8 cellular contexts compared by ENCODE assay signal in genomic region chr19:12782174-12782423, GRCh38. TPM values are rescaled to one million over a fixed set of nuclear protein-coding genes. Genes with fewer than 3 reads are reported as not detected.
A peak's percentile ranks its signal among the peaks of the same experiment; 100 is the strongest.
DNase-seq lines count a peak whose midpoint lies in the region; ATAC-seq and TF ChIP-seq lines count a peak whose summit lies in the region.

No MANE protein-coding gene starts in this region.

- peak overlapping the region; percentile 83 for H3K4me3 Mint-ChIP-seq in natural killer cell

- DNase-seq in coronary artery (ENCODE audit: low spot score) (no peak), natural killer cell (no peak), putamen (ENCODE audit: low spot score) (no peak), aorta (no peak)

- H3K9me3 ChIP-seq in HUES64 (ENCODE audit: insufficient read depth, low read depth, low read length) (no peaks in the 10 kb centered on the region), aorta (ENCODE audit: control insufficient read depth, low read length) (no peaks in the 10 kb centered on the region)

- 62% methylated on average over 12 of the region's 12 CpGs for WGBS in HUES64
- 1% methylated on average over 12 of the region's 12 CpGs for WGBS in aorta, 2 donors

- H3K27ac ChIP-seq in C4-2B, result peak overlapping the region; percentile 95
- no peak overlapping the region for H3K27ac ChIP-seq in HUES64 (ENCODE audit: low read depth, low read length)
- H3K27ac ChIP-seq in coronary artery, result peak overlapping the region; percentile 97 to 99
- peak overlapping the region in 1 of 2 donors; percentile 78 for H3K27ac ChIP-seq in aorta (ENCODE audit: low read depth in 1 of 2, low read length in 2 of 2)

- no peaks in the 10 kb centered on the region for H3K27me3 ChIP-seq in HUES64 (ENCODE audit: insufficient read depth, low read length)
- H3K27me3 ChIP-seq in aorta (ENCODE audit: control insufficient read depth in 1 of 2, insufficient read depth in 2 of 2, low read length in 1 of 2), result no peaks in the 10 kb centered on the region

- peak overlapping the region; percentile 54 for H3K4me3 ChIP-seq in HUES64 (ENCODE audit: low read length)
- peak overlapping the region; percentile 75 for H3K4me3 ChIP-seq in coronary artery
- peak overlapping the region in 1 of 2 donors; percentile 1 for H3K4me3 ChIP-seq in aorta (ENCODE audit: low read length in 2 of 2)

- no peak for ATAC-seq in natural killer cell
- ATAC-seq in HG03460 (IDR thresholded peaks at IDR 0.05; ENCODE audit: unreplicated experiment), result no peak
- no peak for ATAC-seq in HG03354 (IDR thresholded peaks at IDR 0.05; ENCODE audit: poor library complexity, severe bottlenecking, unreplicated experiment)
- ATAC-seq in aorta (ENCODE audit: low FRiP score), result no peak

- H3K4me1 ChIP-seq in HUES64 (ENCODE audit: insufficient read depth, low read length), result peaks cover 24% of the 10 kb centered on the region
- no peaks in the 10 kb centered on the region for H3K4me1 ChIP-seq in aorta (ENCODE audit: control insufficient read depth in 1 of 2, insufficient read depth in 2 of 2, low read length in 2 of 2)

- intact Hi-C loops in natural killer cell (cut with micrococcal nuclease), result loop anchor here (1.0 to 10.0 kb wide), 2 partner anchors 9 to 263 kb away; partner anchors contain the start of gene JUNB
- intact Hi-C loops in aorta (cut with DNase I), result no loop called here

- H3K9ac ChIP-seq in HUES64 (ENCODE audit: low read depth, low read length), result no peak overlapping the region

- no peaks in the 10 kb centered on the region for H3K36me3 ChIP-seq in HUES64 (ENCODE audit: insufficient read depth, low read length)
- no peaks in the 10 kb centered on the region for H3K36me3 ChIP-seq in aorta (ENCODE audit: control insufficient read depth in 1 of 2, insufficient read depth in 2 of 2, low read length in 1 of 2)

- H3K9me3 Mint-ChIP-seq in natural killer cell, result no peaks in the 10 kb centered on the region

- H3K36me3 Mint-ChIP-seq in natural killer cell, result no peaks in the 10 kb centered on the region

- TF ChIP-seq CTCF in C4-2B (conservative IDR thresholded peaks at IDR 0.05), result no peak
- no peak for TF ChIP-seq CTCF in coronary artery (IDR thresholded peaks at IDR 0.05)
- TF ChIP-seq CTCF in natural killer cell (IDR thresholded peaks at IDR 0.05), result no peak

- H3K27me3 Mint-ChIP-seq in natural killer cell (ENCODE audit: low read depth in 2 of 2), result no peaks in the 10 kb centered on the region

- H3K4me1 Mint-ChIP-seq in natural killer cell, result peaks cover 16 to 30% of the 10 kb centered on the region in 2 donors

- peak overlapping the region in 1 of 2 donors; percentile 75 for H3K27ac Mint-ChIP-seq in natural killer cell

RNA-seq across cellular contexts. Expression of gene HOOK2, which starts 6.7 kb away (rescaled TPM):
- 23.3 TPM for polyA plus RNA-seq in HUES64 (2013, experiment 1 of 2)
- polyA plus RNA-seq in HUES64 (2013, experiment 2 of 2), result 23.0 TPM
- total RNA-seq in natural killer cell (10 to 100 TPM; 13.3 to 15.3 (median 13.9) TPM), aorta (10 to 100 TPM; 28.5 to 45.5 TPM)
- polyA plus RNA-seq in aorta, result 10 to 100 TPM; 14.4 to 92.5 TPM

RNA-seq across cellular contexts. Expression of gene JUNB, which starts 9.2 kb away (rescaled TPM):
- polyA plus RNA-seq in HUES64 (2013, experiment 1 of 2), result 2.4 TPM
- 3.6 TPM for polyA plus RNA-seq in HUES64 (2013, experiment 2 of 2)
- total RNA-seq in natural killer cell (100 to 1,000 TPM; 781 to 903 (median 859) TPM), aorta (100 to 1,000 TPM; 250 to 609 TPM)
- 100 to 1,000 TPM in 1 of 2 donors, 10 to 100 TPM in 1; 97.0 to 623 TPM for polyA plus RNA-seq in aorta

RNA-seq across cellular contexts. Expression of gene PRDX2, which starts 19.5 kb away (rescaled TPM):
- 317 TPM for polyA plus RNA-seq in HUES64 (2013, experiment 1 of 2)
- polyA plus RNA-seq in HUES64 (2013, experiment 2 of 2), result 333 TPM
- total RNA-seq in natural killer cell, result 10 to 100 TPM; 28.8 to 67.1 (median 66.9) TPM
- total RNA-seq in aorta, result 100 to 1,000 TPM in 1 of 2 donors, 10 to 100 TPM in 1; 90.5 to 118 TPM
- 100 to 1,000 TPM; 151 to 202 TPM for polyA plus RNA-seq in aorta

RNA-seq across cellular contexts. Expression of gene THSD8, which starts 19.8 kb away (rescaled TPM):
- polyA plus RNA-seq in HUES64 (2013, experiment 1 of 2), result 8.9 TPM
- 15.8 TPM for polyA plus RNA-seq in HUES64 (2013, experiment 2 of 2)
- 1 to 10 TPM; 1.7 to 2.8 (median 2.2) TPM for total RNA-seq in natural killer cell
- total RNA-seq in aorta, result 1 to 10 TPM in 1 of 2 donors, not detected in 1; 1.2 TPM
- 1 to 10 TPM in 1 of 2 donors, not detected in 1; 2.5 TPM for polyA plus RNA-seq in aorta

RNA-seq across cellular contexts. Expression of gene RNASEH2A, which starts 24.3 kb away (rescaled TPM):
- polyA plus RNA-seq in HUES64 (2013, experiment 1 of 2), result 59.2 TPM
- 65.6 TPM for polyA plus RNA-seq in HUES64 (2013, experiment 2 of 2)
- 1 to 10 TPM; 6.6 to 8.7 (median 7.4) TPM for total RNA-seq in natural killer cell
- 1 to 10 TPM; 2.9 to 7.2 TPM for total RNA-seq in aorta
- 1 to 10 TPM; 1.6 to 3.3 TPM for polyA plus RNA-seq in aorta
